ENCODE assay signal across 8 cellular contexts in genomic region chr9:38619556-38620447, GRCh38. TPM values are rescaled to one million over a fixed set of nuclear protein-coding genes. Genes with fewer than 3 reads are reported as not detected.
DNase-seq lines count a peak whose midpoint lies in the region; ATAC-seq and TF ChIP-seq lines count a peak whose summit lies in the region.

No MANE protein-coding gene starts in this region.

- no peak for TF ChIP-seq POLR2A in lower leg skin (IDR thresholded peaks at IDR 0.05)

- peak overlapping the region; percentile 52 for H3K27ac ChIP-seq in caudate nucleus (ENCODE audit: low read depth, low read length)

- TF ChIP-seq CTCF in lower leg skin (IDR thresholded peaks at IDR 0.05): no peak

- DNase-seq in H7: peak; percentile 53
- peak; percentile 10 for DNase-seq in T follicular helper cell (ENCODE audit: low read depth)
- DNase-seq in caudate nucleus (lab: John Stamatoyannopoulos, UW): peak in 18 of 61 donors; percentile 3 to 73 (median 40)
- DNase-seq in lower leg skin (ENCODE audit: low spot score in 2 of 2): no peak
- DNase-seq in stimulated activated CD8-positive, alpha-beta memory T cell treated with anti-CD3 and anti-CD28 coated beads, Interleukin-15, amount 100 ng/mL, for 24 hours (ENCODE audit: low read depth): peak; percentile 3
- no peak for DNase-seq in GF-D8 (lab: John Stamatoyannopoulos, UW)

- 2 to 4% methylated on average over 29 to 54 of the region's 58 CpGs for WGBS in lower leg skin, 2 donors

- no peaks in the 10 kb centered on the region for H3K36me3 ChIP-seq in H7 (replicated peaks; ENCODE audit: control insufficient read depth, insufficient read depth, low read length)

- intact Hi-C loops in lower leg skin (cut with DNase I; ENCODE audit: low total_unique reads): no loop called here

- ATAC-seq in GM18502 (IDR thresholded peaks at IDR 0.05; ENCODE audit: poor library complexity, unreplicated experiment) (no peak), GM21825 (IDR thresholded peaks at IDR 0.05; ENCODE audit: unreplicated experiment) (no peak)

- peaks cover 31% of the 10 kb centered on the region for H3K27me3 ChIP-seq in H7 (ENCODE audit: control insufficient read depth, insufficient read depth, low read length)

- H3K4me3 ChIP-seq in H7 (ENCODE audit: insufficient read depth, low read depth, low read length) (peak overlapping the region; percentile 60), lower leg skin (ENCODE audit: low read depth, poor library complexity, severe bottlenecking) (peak overlapping the region; percentile 19)

RNA-seq across cellular contexts. Expression of gene ANKRD18A, which starts 0.6 kb away (rescaled TPM):
- total RNA-seq in H7 (2014; rRNA removed; shearing (Covaris generic)): 0.35 and 1.2 TPM in 2 replicates
- total RNA-seq in lower leg skin: 10 to 100 TPM in 1 of 4 donors, 1 to 10 TPM in 3; 1.4 to 72.3 (median 4.7) TPM

Comparison
In these comparisons a context has a peak if more than half of its experiments do, and no peak if none do; other contexts are left out.
1. DNase-seq: peak in H7 (single experiment), T follicular helper cell (single experiment) and stimulated activated CD8-positive, alpha-beta memory T cell treated with anti-CD3 and anti-CD28 coated beads, Interleukin-15, amount 100 ng/mL, for 24 hours (single experiment); none in lower leg skin (0 of 2) and GF-D8 (single experiment).